In the genomic region with DNA sequence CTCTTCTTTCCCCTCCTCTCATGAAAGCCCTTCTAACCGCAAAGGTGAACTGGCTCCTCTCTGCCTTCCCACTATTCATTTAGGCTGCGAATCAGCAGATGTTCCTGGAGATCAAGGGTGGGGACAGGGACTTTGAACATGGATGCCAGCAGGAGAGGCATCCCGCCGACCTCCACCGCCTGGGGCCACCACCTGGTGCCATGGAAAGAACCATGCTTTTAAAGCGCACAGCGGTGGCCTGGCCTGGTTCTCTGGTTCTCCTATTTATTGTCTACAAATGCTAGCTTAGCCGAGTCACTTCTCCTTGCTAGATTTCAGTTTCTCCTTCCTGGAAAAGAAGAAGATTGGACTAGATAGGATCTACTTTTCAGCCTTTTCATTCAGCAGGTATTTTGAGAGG, we compare ENCODE assay signal across 15 cellular contexts. TPM values are rescaled to one million over a fixed set of nuclear protein-coding genes. Genes with fewer than 3 reads are reported as not detected.
DNase-seq lines count a peak whose midpoint lies in the region; TF ChIP-seq lines count a peak whose summit lies in the region.
"Had no signal": no experiment of that assay in that cellular context is flagged by ENCODE, and none has a peak within 500 bp of the region (broad histone marks: within the 10 kb centered on the region; RNA-seq: fewer than 3 reads in every experiment).

No MANE protein-coding gene starts in this region.

- no peak overlapping the region for H3K4me3 ChIP-seq in endodermal cell (ENCODE audit: low read length)
- H3K4me3 ChIP-seq: A549, GM23248 had no signal

- no peak for TF ChIP-seq CTCF in endodermal cell (conservative IDR thresholded peaks at IDR 0.05)
- TF ChIP-seq CTCF in MCF 10A (IDR thresholded peaks at IDR 0.05; ENCODE audit: unreplicated experiment) = no peak

- peak; percentile 97 for DNase-seq in NCI-H146 (lab: John Stamatoyannopoulos, UW)
- DNase-seq in NCI-H345 treated with DMSO at 0.1 percent for 48 hours (lab: John Stamatoyannopoulos, UW; ENCODE audit: unreplicated experiment) = peak; percentile 85
- DNase-seq in endodermal cell = peak; percentile 13
- peak; percentile 23 for DNase-seq in ureter (ENCODE audit: low spot score)
- DNase-seq in MCF 10A (ENCODE audit: unreplicated experiment) = no peak
- no peak for DNase-seq in UCSD-AML1 (lab: John Stamatoyannopoulos, UW; ENCODE audit: unreplicated experiment)
- DNase-seq in nucleus accumbens (lab: John Stamatoyannopoulos, UW) = no peak
- DNase-seq: BE2C; CD4-positive, alpha-beta memory T cell; DMS79 treated with DMSO at 0.1 percent for 48 hours; EL; GM23248 had no signal

- no peaks in the 10 kb centered on the region for H3K36me3 ChIP-seq in endodermal cell (ENCODE audit: control insufficient read depth, insufficient read depth, low read length)
- H3K36me3 ChIP-seq: BE2C had no signal

- no peaks in the 10 kb centered on the region for H3K9me3 ChIP-seq in endodermal cell (ENCODE audit: control insufficient read depth, low read length)
- H3K9me3 ChIP-seq: A549, BE2C had no signal

- H3K36me3 Mint-ChIP-seq in endodermal cell (ENCODE audit: low read depth) = no peaks in the 10 kb centered on the region
- peaks cover 13% of the 10 kb centered on the region for H3K36me3 Mint-ChIP-seq in MCF 10A (ENCODE audit: insufficient read depth, unreplicated experiment)
- H3K36me3 Mint-ChIP-seq: CD4-positive, alpha-beta memory T cell had no signal

- no peaks in the 10 kb centered on the region for H3K27me3 ChIP-seq in endodermal cell (ENCODE audit: control insufficient read depth, insufficient read depth, low read length, poor library complexity, severe bottlenecking)
- H3K27me3 ChIP-seq: BE2C had no signal

- H3K27ac ChIP-seq in endodermal cell (ENCODE audit: low read depth, low read length) = no peak overlapping the region
- H3K27ac ChIP-seq: A549, C4-2B, GM23248 had no signal

- H3K4me1 Mint-ChIP-seq in endodermal cell (peaks cover 4% of the 10 kb centered on the region), MCF 10A (ENCODE audit: insufficient read depth, unreplicated experiment) (no peaks in the 10 kb centered on the region)
- H3K4me1 Mint-ChIP-seq: CD4-positive, alpha-beta memory T cell had no signal

- no peak overlapping the region for H3K9ac ChIP-seq in endodermal cell (ENCODE audit: extremely low read depth, low read length, poor library complexity, severe bottlenecking)
- H3K9ac ChIP-seq: GM23248 had no signal

- H3K27me3 Mint-ChIP-seq in endodermal cell (ENCODE audit: insufficient read depth) = peaks cover 1% of the 10 kb centered on the region
- no peaks in the 10 kb centered on the region for H3K27me3 Mint-ChIP-seq in MCF 10A (ENCODE audit: insufficient read depth, unreplicated experiment)

- H3K9me3 Mint-ChIP-seq in endodermal cell (no peaks in the 10 kb centered on the region), MCF 10A (ENCODE audit: unreplicated experiment) (no peaks in the 10 kb centered on the region)

- H3K4me3 Mint-ChIP-seq in endodermal cell = no peak overlapping the region
- H3K4me3 Mint-ChIP-seq in MCF 10A (ENCODE audit: unreplicated experiment) = no peak overlapping the region
- H3K4me3 Mint-ChIP-seq: CD4-positive, alpha-beta memory T cell had no signal

- POLR2A ChIA-PET in MCF 10A (lab: Yijun Ruan, JAX) = interaction anchor here (0.6 to 1.2 kb wide), 2 partner anchors 21 to 421 kb away, joined by 3 read pairs; no protein-coding TSS in a partner anchor

- no peaks in the 10 kb centered on the region for H3K4me1 ChIP-seq in endodermal cell (ENCODE audit: control insufficient read depth, insufficient read depth, low read length)
- H3K4me1 ChIP-seq: BE2C had no signal

- CTCF ChIA-PET in MCF 10A (lab: Yijun Ruan, JAX) = interaction anchor here (0.7 kb wide), 1 partner anchor 33 kb away, joined by 3 read pairs; no protein-coding TSS in a partner anchor

- intact Hi-C loops in MCF 10A (cut with micrococcal nuclease) = no loop called here

- no peak overlapping the region for H3K27ac Mint-ChIP-seq in endodermal cell
- H3K27ac Mint-ChIP-seq in MCF 10A (ENCODE audit: low read depth, unreplicated experiment) = no peak overlapping the region
- H3K27ac Mint-ChIP-seq: CD4-positive, alpha-beta memory T cell had no signal

- WGBS in endodermal cell (ENCODE audit: insufficient coverage in 1 of 2, insufficient read length in 1 of 2), 2 experiments = 90 to 94% methylated on average over 6 to 8 of the region's 8 CpGs

- BruUV-seq in MCF 10A (replicated peaks; lab: Mats Ljungman, UMichigan) = no TSS peak

RNA-seq across cellular contexts. Expression of gene KCNMA1, which starts 43.2 kb away (rescaled TPM):
- total RNA-seq in endodermal cell = 1 to 10 TPM in 1 of 2 donors, under 1 TPM in 1; 0.55 to 1.3 TPM
- polyA plus RNA-seq in endodermal cell (2013, experiment 1 of 2) = 2.7 TPM
- 1.7 TPM for polyA plus RNA-seq in endodermal cell (2013, experiment 2 of 2)
- 87.9 TPM for total RNA-seq in ureter
- 7.5 and 16.4 TPM in 2 replicates for total RNA-seq in MCF 10A (2022)
- total RNA-seq: CD4-positive, alpha-beta memory T cell had no signal
- polyA plus RNA-seq: HepG2 had no signal

Comparison
In these comparisons a context has a peak if more than half of its experiments do, and no peak if none do; other contexts are left out.
1. DNase-seq: peak in NCI-H146 (single experiment), NCI-H345 treated with DMSO at 0.1 percent for 48 hours (single experiment), endodermal cell (single experiment) and ureter (single experiment); none in MCF 10A (single experiment), UCSD-AML1 (single experiment) and nucleus accumbens (0 of 56).